1 cellular context compared by ENCODE assay signal in genomic region chr3:81985996-81986723, GRCh38.
TF ChIP-seq lines count a peak whose summit lies in the region.

No MANE protein-coding gene starts in this region.

TF ChIP-seq in HepG2, 621 proteins besides CTCF, POLR2A, EP300 and RAD21 (continued from another document and continues in another):
- TF ChIP-seq ELK4 (CRISPR knock-in tag; IDR thresholded peaks at IDR 0.05; ENCODE audit: borderline replicate concordance) (no peak), KDM4B (CRISPR knock-in tag; IDR thresholded peaks at IDR 0.05) (no peak), KAT2B (IDR thresholded peaks at IDR 0.05; ENCODE audit: borderline replicate concordance, low read depth, low read length) (no peak), GABPA (IDR thresholded peaks at IDR 0.05; ENCODE audit: low read depth, low read length) (peak; percentile 56), GABPA (CRISPR knock-in tag; IDR thresholded peaks at IDR 0.05; ENCODE audit: low read depth) (peak; percentile 91), ZNF556 (CRISPR knock-in tag; IDR thresholded peaks at IDR 0.05; ENCODE audit: borderline replicate concordance) (0 out of 2 replicates have a peak, but pooled peaks have one; percentile 32), TSC22D2 (CRISPR knock-in tag; IDR thresholded peaks at IDR 0.05; ENCODE audit: borderline replicate concordance) (0 out of 2 replicates have a peak, but pooled peaks have one; percentile 32), CENPT (CRISPR knock-in tag; IDR thresholded peaks at IDR 0.05; ENCODE audit: low read depth) (no peak), KDM5A (IDR thresholded peaks at IDR 0.05; ENCODE audit: borderline replicate concordance, low read length) (peak; percentile 21; the same call in 1 of the 2 replicates), POGK (CRISPR knock-in tag; conservative IDR thresholded peaks at IDR 0.05) (no peak; the same call in 1 of the 2 replicates), PITX1 (CRISPR knock-in tag; IDR thresholded peaks at IDR 0.05) (no peak), ZBTB25 (CRISPR knock-in tag; IDR thresholded peaks at IDR 0.05) (peak; percentile 23; the same call in 1 of the 2 replicates), SAP130 (CRISPR knock-in tag; IDR thresholded peaks at IDR 0.05; ENCODE audit: low read depth) (peak; percentile 60), GZF1 (CRISPR knock-in tag; IDR thresholded peaks at IDR 0.05) (no peak), HINFP (CRISPR knock-in tag; IDR thresholded peaks at IDR 0.05; ENCODE audit: low read depth) (no peak), ZNF138 (CRISPR knock-in tag; IDR thresholded peaks at IDR 0.05; ENCODE audit: low read depth) (no peak), MXI1 (IDR thresholded peaks at IDR 0.05; ENCODE audit: borderline replicate concordance, low read depth, low read length) (no peak), ZNF333 (CRISPR knock-in tag; IDR thresholded peaks at IDR 0.05; ENCODE audit: borderline replicate concordance) (no peak), ZMAT5 (CRISPR knock-in tag; IDR thresholded peaks at IDR 0.05; ENCODE audit: borderline replicate concordance, low read depth) (no peak), ATM (IDR thresholded peaks at IDR 0.05; ENCODE audit: borderline replicate concordance) (no peak), SALL1 (CRISPR knock-in tag; IDR thresholded peaks at IDR 0.05) (peak; percentile 53; the same call in 1 of the 2 replicates), AGO2 (optimal IDR thresholded peaks at IDR 0.05; ENCODE audit: low read depth, low read length) (no peak), ZNF205 (CRISPR knock-in tag; IDR thresholded peaks at IDR 0.05) (peak; percentile 60; the same call in 1 of the 2 replicates), ZNF136 (CRISPR knock-in tag; IDR thresholded peaks at IDR 0.05; ENCODE audit: low read depth) (no peak), CREM (IDR thresholded peaks at IDR 0.05) (0 out of 2 replicates have a peak, but pooled peaks have one; percentile 4), CREM (CRISPR knock-in tag; IDR thresholded peaks at IDR 0.05) (no peak), FOXK2 (IDR thresholded peaks at IDR 0.05) (no peak), FOXO4 (CRISPR knock-in tag; conservative IDR thresholded peaks at IDR 0.05) (no peak), ZNF503 (CRISPR knock-in tag; IDR thresholded peaks at IDR 0.05) (no peak), TGIF2 (CRISPR knock-in tag; IDR thresholded peaks at IDR 0.05) (no peak; the same call in 1 of the 2 replicates), MAFF (IDR thresholded peaks at IDR 0.05; ENCODE audit: low read depth, low read length) (no peak), ZNF629 (CRISPR knock-in tag; conservative IDR thresholded peaks at IDR 0.05) (no peak), ZBTB26 (CRISPR knock-in tag; IDR thresholded peaks at IDR 0.05; ENCODE audit: borderline replicate concordance) (no peak; the same call in 1 of the 2 replicates), SRSF1 (optimal IDR thresholded peaks at IDR 0.05; ENCODE audit: low read depth, low read length) (no peak), ZNF781 (CRISPR knock-in tag; IDR thresholded peaks at IDR 0.05; ENCODE audit: borderline replicate concordance, not compliant biosample characterization) (no peak), TAF15 (IDR thresholded peaks at IDR 0.05; ENCODE audit: low read depth, low read length, poor library complexity, severe bottlenecking) (no peak), ZFP36L1 (CRISPR knock-in tag; IDR thresholded peaks at IDR 0.05) (no peak), RORA (CRISPR knock-in tag; IDR thresholded peaks at IDR 0.05) (peak; percentile 82; the same call in 1 of the 2 replicates)
- TF ChIP-seq, protein P1, sequence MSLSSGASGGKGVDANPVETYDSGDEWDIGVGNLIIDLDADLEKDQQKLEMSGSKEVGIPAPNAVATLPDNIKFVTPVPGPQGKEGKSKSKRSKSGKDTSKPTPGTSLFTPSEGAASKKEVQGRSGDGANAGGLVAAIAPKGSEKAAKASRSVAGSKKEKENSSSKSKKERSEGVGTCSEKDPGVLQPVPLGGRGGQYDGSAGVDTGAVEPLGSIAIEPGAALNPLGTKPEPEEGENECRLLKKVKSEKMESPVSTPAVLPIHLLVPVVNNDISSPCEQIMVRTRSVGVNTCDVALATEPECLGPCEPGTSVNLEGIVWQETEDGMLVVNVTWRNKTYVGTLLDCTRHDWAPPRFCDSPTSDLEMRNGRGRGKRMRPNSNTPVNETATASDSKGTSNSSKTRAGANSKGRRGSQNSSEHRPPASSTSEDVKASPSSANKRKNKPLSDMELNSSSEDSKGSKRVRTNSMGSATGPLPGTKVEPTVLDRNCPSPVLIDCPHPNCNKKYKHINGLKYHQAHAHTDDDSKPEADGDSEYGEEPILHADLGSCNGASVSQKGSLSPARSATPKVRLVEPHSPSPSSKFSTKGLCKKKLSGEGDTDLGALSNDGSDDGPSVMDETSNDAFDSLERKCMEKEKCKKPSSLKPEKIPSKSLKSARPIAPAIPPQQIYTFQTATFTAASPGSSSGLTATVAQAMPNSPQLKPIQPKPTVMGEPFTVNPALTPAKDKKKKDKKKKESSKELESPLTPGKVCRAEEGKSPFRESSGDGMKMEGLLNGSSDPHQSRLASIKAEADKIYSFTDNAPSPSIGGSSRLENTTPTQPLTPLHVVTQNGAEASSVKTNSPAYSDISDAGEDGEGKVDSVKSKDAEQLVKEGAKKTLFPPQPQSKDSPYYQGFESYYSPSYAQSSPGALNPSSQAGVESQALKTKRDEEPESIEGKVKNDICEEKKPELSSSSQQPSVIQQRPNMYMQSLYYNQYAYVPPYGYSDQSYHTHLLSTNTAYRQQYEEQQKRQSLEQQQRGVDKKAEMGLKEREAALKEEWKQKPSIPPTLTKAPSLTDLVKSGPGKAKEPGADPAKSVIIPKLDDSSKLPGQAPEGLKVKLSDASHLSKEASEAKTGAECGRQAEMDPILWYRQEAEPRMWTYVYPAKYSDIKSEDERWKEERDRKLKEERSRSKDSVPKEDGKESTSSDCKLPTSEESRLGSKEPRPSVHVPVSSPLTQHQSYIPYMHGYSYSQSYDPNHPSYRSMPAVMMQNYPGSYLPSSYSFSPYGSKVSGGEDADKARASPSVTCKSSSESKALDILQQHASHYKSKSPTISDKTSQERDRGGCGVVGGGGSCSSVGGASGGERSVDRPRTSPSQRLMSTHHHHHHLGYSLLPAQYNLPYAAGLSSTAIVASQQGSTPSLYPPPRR (CRISPR knock-in tag; IDR thresholded peaks at IDR 0.05; ENCODE audit: borderline replicate concordance), result no peak
- TF ChIP-seq, protein P2, sequence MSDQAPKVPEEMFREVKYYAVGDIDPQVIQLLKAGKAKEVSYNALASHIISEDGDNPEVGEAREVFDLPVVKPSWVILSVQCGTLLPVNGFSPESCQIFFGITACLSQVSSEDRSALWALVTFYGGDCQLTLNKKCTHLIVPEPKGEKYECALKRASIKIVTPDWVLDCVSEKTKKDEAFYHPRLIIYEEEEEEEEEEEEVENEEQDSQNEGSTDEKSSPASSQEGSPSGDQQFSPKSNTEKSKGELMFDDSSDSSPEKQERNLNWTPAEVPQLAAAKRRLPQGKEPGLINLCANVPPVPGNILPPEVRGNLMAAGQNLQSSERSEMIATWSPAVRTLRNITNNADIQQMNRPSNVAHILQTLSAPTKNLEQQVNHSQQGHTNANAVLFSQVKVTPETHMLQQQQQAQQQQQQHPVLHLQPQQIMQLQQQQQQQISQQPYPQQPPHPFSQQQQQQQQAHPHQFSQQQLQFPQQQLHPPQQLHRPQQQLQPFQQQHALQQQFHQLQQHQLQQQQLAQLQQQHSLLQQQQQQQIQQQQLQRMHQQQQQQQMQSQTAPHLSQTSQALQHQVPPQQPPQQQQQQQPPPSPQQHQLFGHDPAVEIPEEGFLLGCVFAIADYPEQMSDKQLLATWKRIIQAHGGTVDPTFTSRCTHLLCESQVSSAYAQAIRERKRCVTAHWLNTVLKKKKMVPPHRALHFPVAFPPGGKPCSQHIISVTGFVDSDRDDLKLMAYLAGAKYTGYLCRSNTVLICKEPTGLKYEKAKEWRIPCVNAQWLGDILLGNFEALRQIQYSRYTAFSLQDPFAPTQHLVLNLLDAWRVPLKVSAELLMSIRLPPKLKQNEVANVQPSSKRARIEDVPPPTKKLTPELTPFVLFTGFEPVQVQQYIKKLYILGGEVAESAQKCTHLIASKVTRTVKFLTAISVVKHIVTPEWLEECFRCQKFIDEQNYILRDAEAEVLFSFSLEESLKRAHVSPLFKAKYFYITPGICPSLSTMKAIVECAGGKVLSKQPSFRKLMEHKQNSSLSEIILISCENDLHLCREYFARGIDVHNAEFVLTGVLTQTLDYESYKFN (CRISPR knock-in tag; conservative IDR thresholded peaks at IDR 0.05), result no peak
- TF ChIP-seq, protein P3, sequence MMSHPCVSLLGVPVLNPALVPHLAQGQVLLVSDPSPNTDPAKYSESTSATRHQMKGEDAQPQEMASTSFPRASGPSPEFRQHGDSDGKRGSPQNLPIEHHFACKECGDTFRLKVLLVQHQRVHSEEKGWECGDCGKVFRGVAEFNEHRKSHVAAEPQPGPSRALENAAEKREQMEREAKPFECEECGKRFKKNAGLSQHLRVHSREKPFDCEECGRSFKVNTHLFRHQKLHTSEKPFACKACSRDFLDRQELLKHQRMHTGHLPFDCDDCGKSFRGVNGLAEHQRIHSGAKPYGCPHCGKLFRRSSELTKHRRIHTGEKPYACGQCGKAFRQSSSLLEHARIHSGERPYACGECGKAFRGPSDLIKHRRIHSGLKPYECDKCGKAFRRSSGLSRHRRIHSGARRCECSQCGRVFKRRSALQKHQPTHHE (CRISPR knock-in tag; IDR thresholded peaks at IDR 0.05; ENCODE audit: borderline replicate concordance), result no peak
